ENCODE assay signal across 10 cellular contexts in genomic region chr6:166330612-166331011, GRCh38. TPM values are rescaled to one million over a fixed set of nuclear protein-coding genes. Genes with fewer than 3 reads are reported as not detected.
DNase-seq lines count a peak whose midpoint lies in the region; TF ChIP-seq lines count a peak whose summit lies in the region.
"Had no signal": no experiment of that assay in that cellular context is flagged by ENCODE, and none has a peak within 500 bp of the region (broad histone marks: within the 10 kb centered on the region; RNA-seq: fewer than 3 reads in every experiment).

No MANE protein-coding gene starts in this region.

- TF ChIP-seq RAD21 in SK-N-SH (IDR thresholded peaks at IDR 0.05; ENCODE audit: low read length) = peak; percentile 42

- H3K27ac ChIP-seq in SK-N-SH (ENCODE audit: low read depth in 2 of 2, low read length in 1 of 2) = no peak overlapping the region; a peak in 1 of 4 replicates

- TF ChIP-seq CTCF in SK-N-SH (IDR thresholded peaks at IDR 0.05) (peak; percentile 38), fibroblast of pulmonary artery (IDR thresholded peaks at IDR 0.05; ENCODE audit: low read length, missing control alignments) (peak; percentile 12)

- CTCF ChIA-PET in SK-N-SH (lab: Yijun Ruan, JAX) = interaction anchor here (0.6 to 1.3 kb wide), 4 partner anchors 12 to 108 kb away, joined by 3 to 5 read pairs (median 4); partner anchors contain the start of genes PRR18 and SFT2D1

- no peak overlapping the region for H3K9ac ChIP-seq in SK-N-SH

- H3K4me1 ChIP-seq in SK-N-SH (ENCODE audit: control insufficient read depth in 1 of 2, insufficient read depth in 2 of 2, low read depth in 1 of 2, low read length in 1 of 2) = peaks cover 0 to 8% of the 10 kb centered on the region in 2 experiments; a peak in 2 of 4 replicates

- H3K4me2 ChIP-seq in SK-N-SH = peak overlapping the region; percentile 38; the same call in 1 of the 2 replicates

- H3K4me3 ChIP-seq in SK-N-SH (ENCODE audit: low read depth in 2 of 2, low read length in 1 of 2) (0 out of 4 replicates have a peak overlapping the region, but pooled peaks of 1 of the 2 experiments have one; percentile 26), fibroblast of pulmonary artery (replicated peaks; ENCODE audit: low read depth, low read length) (no peak overlapping the region)

- H2AFZ ChIP-seq in SK-N-SH (ENCODE audit: low read depth) = no peak overlapping the region

- H3K79me2 ChIP-seq in SK-N-SH (ENCODE audit: insufficient read depth) = peaks cover 87% of the 10 kb centered on the region

- peaks cover 19 to 43% of the 10 kb centered on the region in 2 experiments for H3K36me3 ChIP-seq in SK-N-SH (replicated peaks in 1 of 2; ENCODE audit: control insufficient read depth in 1 of 2, insufficient read depth in 2 of 2, low read length in 1 of 2)

- no peaks in the 10 kb centered on the region for H3K9me2 ChIP-seq in SK-N-SH

- POLR2A ChIA-PET in SK-N-SH (lab: Yijun Ruan, JAX) = interaction anchor here (1.0 kb wide), 1 partner anchor 11 kb away, joined by 3 read pairs; no protein-coding TSS in a partner anchor

- H3F3A ChIP-seq in SK-N-SH (replicated peaks; ENCODE audit: insufficient read depth) = peaks cover 5% of the 10 kb centered on the region

- H4K20me1 ChIP-seq in SK-N-SH (ENCODE audit: insufficient read depth) = peaks cover 66% of the 10 kb centered on the region

- no peak for TF ChIP-seq EP300 in SK-N-SH (IDR thresholded peaks at IDR 0.05; ENCODE audit: borderline replicate concordance in 1 of 2, low read depth in 1 of 2, low read length in 1 of 2)

- DNase-seq in AG20443 (ENCODE audit: low spot score) = peak; percentile 40
- DNase-seq in SK-N-SH = peak; percentile 94
- DNase-seq in fibroblast of pulmonary artery (ENCODE audit: low read depth) = peak; percentile 42
- DNase-seq in lung microvascular endothelial cell (ENCODE audit: low read depth in 2 of 2) = peak; percentile 52 to 58
- DNase-seq in T-helper 2 cell = no peak
- DNase-seq in activated CD4-positive, CD25-positive, alpha-beta regulatory T cell (lab: John Stamatoyannopoulos, UW) = no peak
- DNase-seq in NCI-H2196 (lab: John Stamatoyannopoulos, UW; ENCODE audit: unreplicated experiment) = no peak
- DNase-seq in stimulated activated CD4-positive, alpha-beta T cell treated with anti-CD3 and anti-CD28 coated beads, Interleukin-4, amount 100 ng/mL, for 4 hours = no peak
- DNase-seq: MV-4-11 had no signal

- H3K27me3 ChIP-seq in SK-N-SH (ENCODE audit: insufficient read depth) = no peaks in the 10 kb centered on the region

- H3K9me3 ChIP-seq in SK-N-SH = no peaks in the 10 kb centered on the region

- WGBS in SK-N-SH (ENCODE audit: low lambda C conversion rate) = 15% methylated on average over 2 of the region's 11 CpGs

TF ChIP-seq in SK-N-SH, 30 proteins besides CTCF, POLR2A, EP300 and RAD21:
- TF ChIP-seq GATA2 (CRISPR knock-in tag; IDR thresholded peaks at IDR 0.05) = no peak
- 0 out of 2 replicates have a peak, but pooled peaks have one; percentile 35 for TF ChIP-seq MXI1 (IDR thresholded peaks at IDR 0.05; ENCODE audit: low read depth, low read length)
- TF ChIP-seq NFIC (IDR thresholded peaks at IDR 0.05; ENCODE audit: borderline replicate concordance) = peak; percentile 73

RNA-seq across cellular contexts. Expression of gene SFT2D1, which starts 11.7 kb away (rescaled TPM):
- 93.4 and 131 TPM in 2 replicates for polyA plus RNA-seq in SK-N-SH (2012; rRNA removed)
- polyA plus RNA-seq in SK-N-SH (2012; cell fraction: cytosol; rRNA removed) = 116 and 156 TPM in 2 replicates
- 30.4 and 67.7 TPM in 2 replicates for polyA plus RNA-seq in SK-N-SH (2012; cell fraction: nucleus; rRNA removed)
- total RNA-seq in lung microvascular endothelial cell = 19.2 and 19.8 TPM in 2 replicates

RNA-seq across cellular contexts. Expression of gene PRR18, which starts 22.4 kb away (rescaled TPM):
- 0.02 TPM in 1 of 2 replicates, not detected in the other for polyA plus RNA-seq in SK-N-SH (2012; rRNA removed)
- 0.01 TPM in 1 of 2 replicates, not detected in the other for polyA plus RNA-seq in SK-N-SH (2012; cell fraction: cytosol; rRNA removed)
- 0.02 and 0.04 TPM in 2 replicates for polyA plus RNA-seq in SK-N-SH (2012; cell fraction: nucleus; rRNA removed)
- not detected in 2 replicates for total RNA-seq in lung microvascular endothelial cell
- total RNA-seq: activated T-helper 1 cell treated with anti-CD3 and anti-CD28 coated beads, Interleukin-12 subunit alpha, Interleukin-12 subunit beta, Interleukin-2, Interleukin-4 antibody, amounts not matched to agents 30 ng/mL and 10 ng/mL and 1 ng/mL, durations not matched to agents 14 hours and 24 hours and 36 hours had no signal

RNA-seq across cellular contexts. Expression of gene MPC1, which starts 52.1 kb away (rescaled TPM):
- polyA plus RNA-seq in SK-N-SH (2012; rRNA removed) = 13.6 and 13.7 TPM in 2 replicates
- 16.0 and 18.7 TPM in 2 replicates for polyA plus RNA-seq in SK-N-SH (2012; cell fraction: cytosol; rRNA removed)
- polyA plus RNA-seq in SK-N-SH (2012; cell fraction: nucleus; rRNA removed) = 4.5 and 10.0 TPM in 2 replicates
- 15.3 and 18.1 TPM in 2 replicates for total RNA-seq in lung microvascular endothelial cell

Comparison
In these comparisons a context has a peak if more than half of its experiments do, and no peak if none do; other contexts are left out.
1. DNase-seq: peak in AG20443 (single experiment), SK-N-SH (single experiment), fibroblast of pulmonary artery (single experiment) and lung microvascular endothelial cell (2 of 2); none in T-helper 2 cell (0 of 5), activated CD4-positive, CD25-positive, alpha-beta regulatory T cell (0 of 4), NCI-H2196 (single experiment) and stimulated activated CD4-positive, alpha-beta T cell treated with anti-CD3 and anti-CD28 coated beads, Interleukin-4, amount 100 ng/mL, for 4 hours (0 of 2).